16 cellular contexts compared by ENCODE assay signal in the genomic region with DNA sequence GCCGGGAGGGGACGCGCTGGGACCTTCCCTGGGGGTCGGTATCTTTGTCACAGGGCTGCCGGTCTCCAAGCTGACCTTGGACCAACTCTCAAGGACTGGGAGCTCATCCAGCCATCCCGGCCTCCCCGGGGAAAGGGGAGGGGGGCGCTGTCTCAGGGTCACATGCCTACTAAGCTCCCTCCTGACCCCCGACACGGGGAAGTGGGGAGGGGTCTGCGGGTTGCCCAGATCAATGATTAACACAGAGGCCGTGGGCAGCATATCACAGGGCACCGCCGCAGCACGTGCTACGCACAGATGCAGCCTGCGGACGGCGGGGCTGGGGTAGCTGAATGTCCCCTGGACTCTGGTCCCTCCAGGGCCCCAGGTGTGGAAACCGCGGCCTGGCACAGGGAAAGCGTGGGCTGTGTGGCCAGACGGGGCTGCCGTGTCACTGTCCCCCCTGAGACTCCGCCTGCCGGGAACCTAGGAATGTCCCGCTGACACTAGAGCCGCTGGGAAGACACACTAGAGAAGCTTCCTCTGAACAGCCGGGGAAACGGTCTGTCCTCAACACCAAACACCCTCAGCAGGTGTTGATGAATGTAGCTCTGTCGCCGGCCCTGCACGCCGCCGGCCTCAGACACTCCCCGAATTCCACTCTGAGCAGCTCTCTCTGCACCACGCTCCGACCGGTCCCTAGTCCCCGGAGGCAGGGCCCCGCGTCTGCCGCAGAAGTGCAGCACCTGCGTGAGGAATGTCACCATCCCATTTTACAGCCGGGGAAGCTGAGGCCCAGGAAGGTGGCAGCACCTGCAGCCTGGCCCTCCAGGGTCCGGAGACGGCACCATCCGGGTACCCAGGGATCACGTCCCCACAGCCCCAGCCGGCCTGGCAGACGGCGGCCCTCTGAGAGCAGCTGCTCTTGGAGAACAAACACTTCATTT.
"Had no signal": no experiment of that assay in that cellular context is flagged by ENCODE, and none has a peak within 500 bp of the region (broad histone marks: within the 10 kb centered on the region; RNA-seq: fewer than 3 reads in every experiment).

No MANE protein-coding gene starts in this region.

- H3K4me1 ChIP-seq: tibial nerve had no signal

- H3K4me1 Mint-ChIP-seq: activated naive CD8-positive, alpha-beta T cell treated with anti-CD3 and anti-CD28 coated beads, Interleukin-2, amount 10 ng/mL, durations not matched to agents 7 days and 5 days; neural crest cell; stimulated activated effector memory CD8-positive, alpha-beta T cell treated with anti-CD3 and anti-CD28 coated beads, Interleukin-12 subunit alpha, Interleukin-12 subunit beta, amount 100 ng/mL, for 72 hours had no signal

- FAIRE-seq: frontal cortex, islet of Langerhans had no signal

- H3K27ac Mint-ChIP-seq: activated naive CD8-positive, alpha-beta T cell treated with anti-CD3 and anti-CD28 coated beads, Interleukin-2, amount 10 ng/mL, durations not matched to agents 7 days and 5 days; stimulated activated effector memory CD8-positive, alpha-beta T cell treated with anti-CD3 and anti-CD28 coated beads, Interleukin-12 subunit alpha, Interleukin-12 subunit beta, amount 100 ng/mL, for 72 hours had no signal

- H3K4me3 Mint-ChIP-seq: activated naive CD8-positive, alpha-beta T cell treated with anti-CD3 and anti-CD28 coated beads, Interleukin-2, amount 10 ng/mL, durations not matched to agents 7 days and 5 days; neural crest cell; stimulated activated effector memory CD8-positive, alpha-beta T cell treated with anti-CD3 and anti-CD28 coated beads, Interleukin-12 subunit alpha, Interleukin-12 subunit beta, amount 100 ng/mL, for 72 hours had no signal

- H3K27me3 Mint-ChIP-seq: activated naive CD8-positive, alpha-beta T cell treated with anti-CD3 and anti-CD28 coated beads, Interleukin-2, amount 10 ng/mL, durations not matched to agents 7 days and 5 days had no signal

- H3K9me3 ChIP-seq: tibial nerve had no signal

- ATAC-seq: stimulated activated effector memory CD8-positive, alpha-beta T cell treated with anti-CD3 and anti-CD28 coated beads, Interleukin-12 subunit alpha, Interleukin-12 subunit beta, amount 100 ng/mL, for 72 hours had no signal

- DNase-seq: activated CD4-positive, alpha-beta T cell treated with anti-CD3 and anti-CD28 coated beads for 1 hour; activated CD4-positive, alpha-beta T cell treated with anti-CD3 and anti-CD28 coated beads, Interleukin-2, amount 50 U/mL, for 4 hours; activated naive CD4-positive, alpha-beta T cell; activated naive CD8-positive, alpha-beta T cell treated with anti-CD3 and anti-CD28 coated beads, Interleukin-2, amount 10 ng/mL, durations not matched to agents 7 days and 5 days; activated T-cell treated with anti-CD3 and anti-CD28 coated beads for 4 hours; brain microvascular endothelial cell; effector memory CD4-positive, alpha-beta T cell; substantia nigra; T-helper 1 cell; T1000 had no signal

- H3K9me3 Mint-ChIP-seq: activated naive CD8-positive, alpha-beta T cell treated with anti-CD3 and anti-CD28 coated beads, Interleukin-2, amount 10 ng/mL, durations not matched to agents 7 days and 5 days; neural crest cell; stimulated activated effector memory CD8-positive, alpha-beta T cell treated with anti-CD3 and anti-CD28 coated beads, Interleukin-12 subunit alpha, Interleukin-12 subunit beta, amount 100 ng/mL, for 72 hours had no signal

- H3K27ac ChIP-seq: brain microvascular endothelial cell, heart right ventricle, tibial nerve had no signal

- H3K27me3 ChIP-seq: brain microvascular endothelial cell, heart right ventricle, tibial nerve had no signal

- H3K4me3 ChIP-seq: heart right ventricle, tibial nerve had no signal

- H3K36me3 ChIP-seq: brain microvascular endothelial cell, heart right ventricle had no signal
